In the genomic region with DNA sequence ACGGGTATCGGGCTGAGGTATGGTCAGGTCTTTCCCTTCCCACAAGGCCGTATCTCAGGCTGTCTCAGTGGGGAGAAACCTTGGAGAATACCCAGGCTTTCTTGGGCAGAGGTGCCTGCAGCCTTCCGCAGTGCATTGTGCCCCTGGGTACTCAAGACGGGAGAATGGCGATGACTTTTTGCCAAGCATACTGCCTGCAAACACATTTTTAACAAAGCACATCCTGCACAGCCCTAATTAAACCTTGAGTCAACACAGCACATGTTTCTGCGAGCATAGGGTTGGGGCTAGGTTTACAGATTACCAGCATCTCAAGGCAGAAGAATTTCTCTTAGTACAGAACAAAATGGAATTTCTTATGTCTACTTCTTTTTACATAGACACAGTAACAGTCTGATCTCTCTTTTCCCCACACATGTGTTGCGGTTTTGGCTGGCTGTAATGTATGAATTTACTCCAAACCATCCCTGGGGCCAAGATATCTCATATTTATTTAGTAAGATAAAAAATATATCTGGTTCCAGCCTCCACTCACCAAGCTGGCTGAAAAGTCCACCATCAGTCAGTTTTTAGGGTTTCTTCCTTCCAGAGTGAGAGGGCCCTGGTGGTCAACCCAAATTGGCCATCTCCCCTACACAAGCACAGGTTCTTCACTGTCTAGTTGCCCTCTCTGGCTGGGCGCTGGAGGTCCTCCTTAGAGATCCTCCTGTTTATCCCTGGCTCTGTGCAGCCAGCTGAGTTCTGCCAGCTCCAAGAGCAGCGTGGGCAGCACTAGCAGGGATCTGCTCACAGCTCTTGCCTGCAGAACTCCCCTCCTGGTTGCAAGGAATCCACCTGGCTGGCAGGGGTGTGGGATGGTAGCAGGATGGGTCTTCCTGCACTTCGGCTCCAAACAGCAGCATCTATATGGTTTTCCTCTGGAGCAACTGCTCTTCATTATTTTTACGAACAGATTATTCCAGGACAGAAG, we compare ENCODE assay signal across 19 cellular contexts. TPM values are rescaled to one million over a fixed set of nuclear protein-coding genes. Genes with fewer than 3 reads are reported as not detected.
DNase-seq lines count a peak whose midpoint lies in the region; ATAC-seq and TF ChIP-seq lines count a peak whose summit lies in the region.
"Had no signal": no experiment of that assay in that cellular context is flagged by ENCODE, and none has a peak within 500 bp of the region (broad histone marks: within the 10 kb centered on the region; RNA-seq: fewer than 3 reads in every experiment).

No MANE protein-coding gene starts in this region.

- peaks cover 5% of the 10 kb centered on the region for H3K9me3 Mint-ChIP-seq in mesothelial cell of epicardium

- DNase-seq in right cardiac atrium: peak in 1 of 3 donors; percentile 49
- DNase-seq in cardiac septum (ENCODE audit: low spot score): no peak
- no peak for DNase-seq in RWPE1 (ENCODE audit: low spot score)
- no peak for DNase-seq in mesothelial cell of epicardium (ENCODE audit: low spot score in 2 of 2, unreplicated experiment in 2 of 2)
- no peak for DNase-seq in right atrium auricular region (ENCODE audit: low spot score)
- DNase-seq: activated CD4-positive, alpha-beta T cell treated with anti-CD3 and anti-CD28 coated beads for 36 hours; activated gamma-delta T cell; Caco-2; cortex of kidney; MM.1S; NCI-H226; stimulated activated CD4-positive, alpha-beta T cell treated with anti-CD3 and anti-CD28 coated beads, Interleukin-12 subunit alpha, Interleukin-12 subunit beta, amount 100 ng/mL, for 4 hours; uterus had no signal

- no peaks in the 10 kb centered on the region for H3K27me3 ChIP-seq in right cardiac atrium (ENCODE audit: control insufficient read depth, insufficient read depth)
- no peaks in the 10 kb centered on the region for H3K27me3 ChIP-seq in right atrium auricular region
- H3K27me3 ChIP-seq: pancreas, uterus had no signal

- H3K4me1 ChIP-seq in right cardiac atrium (ENCODE audit: control insufficient read depth, insufficient read depth, low read length) (peaks cover 5% of the 10 kb centered on the region), right atrium auricular region (peaks cover 0 to 36% of the 10 kb centered on the region in 2 donors)
- H3K4me1 ChIP-seq: uterus had no signal

- POLR2A ChIA-PET in RWPE1 (lab: Yijun Ruan, JAX; ENCODE audit: low non-redundant PET): no interaction called here

- H3K4me3 ChIP-seq in right cardiac atrium (ENCODE audit: low read length) (no peak overlapping the region), right atrium auricular region (no peak overlapping the region)
- H3K4me3 ChIP-seq: pancreas, uterus had no signal

- H3K4me3 Mint-ChIP-seq in mesothelial cell of epicardium: no peak overlapping the region
- H3K4me3 Mint-ChIP-seq: activated CD4-positive, alpha-beta T cell treated with anti-CD3 and anti-CD28 coated beads for 36 hours; stimulated activated naive CD8-positive, alpha-beta T cell treated with anti-CD3 and anti-CD28 coated beads, Interleukin-15, Interleukin-2, amounts not matched to agents 100 ng/mL and 50 ng/mL, for 24 hours had no signal

- H3K27me3 Mint-ChIP-seq in mesothelial cell of epicardium (ENCODE audit: low read depth): peaks cover 22% of the 10 kb centered on the region

- H3K36me3 Mint-ChIP-seq in mesothelial cell of epicardium: peaks cover 6% of the 10 kb centered on the region

- TF ChIP-seq CTCF in RWPE1 (conservative IDR thresholded peaks at IDR 0.05; ENCODE audit: low read depth): no peak
- TF ChIP-seq CTCF in mesothelial cell of epicardium (IDR thresholded peaks at IDR 0.05; ENCODE audit: unreplicated experiment): no peak
- no peak for TF ChIP-seq CTCF in right atrium auricular region (IDR thresholded peaks at IDR 0.05)

- no peaks in the 10 kb centered on the region for H3K36me3 ChIP-seq in right atrium auricular region
- H3K36me3 ChIP-seq: pancreas, uterus had no signal

- H3K27ac ChIP-seq in right cardiac atrium (ENCODE audit: low read length): no peak overlapping the region
- peak overlapping the region; percentile 48 for H3K27ac ChIP-seq in RWPE1
- H3K27ac ChIP-seq in right atrium auricular region: no peak overlapping the region
- H3K27ac ChIP-seq: pancreas, uterus had no signal

- 44% methylated on average over 12 of the region's 12 CpGs for WGBS in right cardiac atrium

- ATAC-seq in right cardiac atrium (peak; percentile 20 to 30), GM21576 (IDR thresholded peaks at IDR 0.05; ENCODE audit: unreplicated experiment) (no peak), HG03039 (IDR thresholded peaks at IDR 0.05; ENCODE audit: unreplicated experiment) (no peak), HG03342 (IDR thresholded peaks at IDR 0.05; ENCODE audit: unreplicated experiment) (no peak)
- ATAC-seq: activated CD4-positive, alpha-beta T cell treated with anti-CD3 and anti-CD28 coated beads for 36 hours; HCT116; pancreas had no signal

- CTCF ChIA-PET in RWPE1 (lab: Yijun Ruan, JAX): no interaction called here

- H3K27ac Mint-ChIP-seq in mesothelial cell of epicardium: peak overlapping the region; percentile 15
- H3K27ac Mint-ChIP-seq: activated CD4-positive, alpha-beta T cell treated with anti-CD3 and anti-CD28 coated beads for 36 hours; stimulated activated naive CD8-positive, alpha-beta T cell treated with anti-CD3 and anti-CD28 coated beads, Interleukin-15, Interleukin-2, amounts not matched to agents 100 ng/mL and 50 ng/mL, for 24 hours had no signal

- intact Hi-C loops in right cardiac atrium (cut with DNase I) (no loop called here), cardiac septum (cut with DNase I) (no loop called here)

- H3K9me3 ChIP-seq in right cardiac atrium (ENCODE audit: control insufficient read depth, low read length) (no peaks in the 10 kb centered on the region), right atrium auricular region (peaks cover 0 to 11% of the 10 kb centered on the region in 2 donors)
- H3K9me3 ChIP-seq: pancreas, uterus had no signal

- H3K4me1 Mint-ChIP-seq in mesothelial cell of epicardium: peaks cover 41% of the 10 kb centered on the region

RNA-seq across cellular contexts. Expression of a gene that starts 2.6 kb away (rescaled TPM):
- total RNA-seq in right cardiac atrium (10 to 100 TPM in 3 of 4 donors, 1 to 10 TPM in 1; 4.8 to 17.2 (median 14.7) TPM), cardiac septum (0.97 TPM), mesothelial cell of epicardium (27.4 to 35.0 TPM (median 34.8 TPM) in 3 replicates), right atrium auricular region (10 to 100 TPM in 1 of 2 donors, 1 to 10 TPM in 1; 6.3 to 10.5 TPM)
- 10.4 TPM for polyA plus RNA-seq in right cardiac atrium

RNA-seq across cellular contexts. Expression of a gene that starts 56.1 kb away (rescaled TPM):
- total RNA-seq in right cardiac atrium: 10 to 100 TPM; 12.6 to 18.7 (median 13.7) TPM
- polyA plus RNA-seq in right cardiac atrium: 10.6 TPM
- 18.5 TPM for total RNA-seq in cardiac septum
- total RNA-seq in mesothelial cell of epicardium: 21.0 to 24.2 TPM (median 23.5 TPM) in 3 replicates
- total RNA-seq in right atrium auricular region: 10 to 100 TPM in 1 of 2 donors, 1 to 10 TPM in 1; 9.1 to 13.9 TPM

Comparison
In these comparisons a context has a peak if more than half of its experiments do, and no peak if none do; other contexts are left out.
1. ATAC-seq: peak in right cardiac atrium (2 of 2); none in GM21576 (single experiment), HG03039 (single experiment) and HG03342 (single experiment).